In genomic region chr20:58634121-58634817, GRCh38 we compare ENCODE assay signal across 12 cellular contexts. TPM values are rescaled to one million over a fixed set of nuclear protein-coding genes. Genes with fewer than 3 reads are reported as not detected.
DNase-seq lines count a peak whose midpoint lies in the region; ATAC-seq and TF ChIP-seq lines count a peak whose summit lies in the region.
"Had no signal": no experiment of that assay in that cellular context is flagged by ENCODE, and none has a peak within 500 bp of the region (broad histone marks: within the 10 kb centered on the region; RNA-seq: fewer than 3 reads in every experiment).

No MANE protein-coding gene starts in this region.

- DNase-seq in activated CD4-positive, alpha-beta memory T cell treated with anti-CD3 and anti-CD28 coated beads for 36 hours, result peak; percentile 64
- no peak for DNase-seq in activated CD4-positive, alpha-beta memory T cell treated with anti-CD3 and anti-CD28 coated beads, Interleukin-2, amount 10 ng/mL, durations not matched to agents 7 days and 5 days
- peak; percentile 43 to 51 for DNase-seq in activated T-cell treated with anti-CD3 and anti-CD28 coated beads, Interleukin-2, amount 50 U/mL, for 48 hours
- DNase-seq in mesenteric fat pad (ENCODE audit: low spot score), result peak; percentile 65
- no peak for DNase-seq in transverse colon
- no peak for DNase-seq in medulla oblongata (ENCODE audit: extremely low spot score)
- DNase-seq in OCI-M1 (lab: John Stamatoyannopoulos, UW), result no peak
- DNase-seq: NCI-H1417 treated with DMSO at 0.1 percent for 48 hours had no signal

- H3K4me1 ChIP-seq in transverse colon, result peaks cover 5 to 10% (median 7%) of the 10 kb centered on the region in 4 donors
- H3K4me1 ChIP-seq: neural progenitor cell, Peyer's patch had no signal

- WGBS in transverse colon (ENCODE audit: low coverage in 1 of 2), 2 donors, result 20 to 71% methylated on average over 2 to 23 of the region's 23 CpGs

- no peaks in the 10 kb centered on the region for H3K27me3 ChIP-seq in transverse colon
- H3K27me3 ChIP-seq: neural progenitor cell, Peyer's patch had no signal

- CTCF ChIA-PET in activated CD4-positive, alpha-beta memory T cell treated with anti-CD3 and anti-CD28 coated beads for 36 hours (lab: Charles Lee), result interaction anchor here (1.0 kb wide), 1 partner anchor 17 kb away, joined by 4 read pairs; the partner anchor contains the start of gene STX16
- CTCF ChIA-PET in activated CD4-positive, alpha-beta memory T cell treated with anti-CD3 and anti-CD28 coated beads, Interleukin-2, amount 10 ng/mL, durations not matched to agents 7 days and 5 days (lab: Charles Lee), result no interaction called here

- in situ Hi-C loops in transverse colon (cut with MboI; ENCODE audit: low pct_ligation_motif_present in 1 of 4, low pct_unique_long_range_greater_than_20kb in 1 of 4, low sequenced_read_pairs in 3 of 4), result no loop called here

- peak overlapping the region in 3 of 4 donors; percentile 33 to 57 (median 45) for H3K27ac ChIP-seq in transverse colon
- H3K27ac ChIP-seq: neural progenitor cell had no signal

- intact Hi-C loops in activated CD4-positive, alpha-beta memory T cell treated with anti-CD3 and anti-CD28 coated beads for 36 hours (cut with micrococcal nuclease), result loop anchor here (1.0 kb wide), 1 partner anchor 16 kb away; no protein-coding TSS in a partner anchor
- intact Hi-C loops in transverse colon (cut with DNase I; ENCODE audit: low total_unique reads), result no loop called here

- peak overlapping the region; percentile 71 for H3K27ac Mint-ChIP-seq in activated CD4-positive, alpha-beta memory T cell treated with anti-CD3 and anti-CD28 coated beads for 36 hours
- no peak overlapping the region for H3K27ac Mint-ChIP-seq in activated CD4-positive, alpha-beta memory T cell treated with anti-CD3 and anti-CD28 coated beads, Interleukin-2, amount 10 ng/mL, durations not matched to agents 7 days and 5 days
- H3K27ac Mint-ChIP-seq: dendritic cell treated with granulocyte-macrophage colony-stimulating factor and Interleukin-4, amounts not matched to agents 40 ng/mL and 50 ng/mL, for 4 days; neural progenitor cell had no signal

- TF ChIP-seq CTCF in transverse colon (IDR thresholded peaks at IDR 0.05), result no peak

- H3K27me3 Mint-ChIP-seq in activated CD4-positive, alpha-beta memory T cell treated with anti-CD3 and anti-CD28 coated beads for 36 hours, result peaks cover 4% of the 10 kb centered on the region
- H3K27me3 Mint-ChIP-seq in activated CD4-positive, alpha-beta memory T cell treated with anti-CD3 and anti-CD28 coated beads, Interleukin-2, amount 10 ng/mL, durations not matched to agents 7 days and 5 days, result peaks cover 9% of the 10 kb centered on the region

- no peaks in the 10 kb centered on the region for H3K36me3 Mint-ChIP-seq in activated CD4-positive, alpha-beta memory T cell treated with anti-CD3 and anti-CD28 coated beads for 36 hours
- H3K36me3 Mint-ChIP-seq in activated CD4-positive, alpha-beta memory T cell treated with anti-CD3 and anti-CD28 coated beads, Interleukin-2, amount 10 ng/mL, durations not matched to agents 7 days and 5 days (ENCODE audit: low read depth), result no peaks in the 10 kb centered on the region
- H3K36me3 Mint-ChIP-seq: neural progenitor cell had no signal

- POLR2A ChIA-PET in activated CD4-positive, alpha-beta memory T cell treated with anti-CD3 and anti-CD28 coated beads for 36 hours (lab: Charles Lee), result interaction anchor here (0.7 kb wide), 1 partner anchor 16 kb away, joined by 3 read pairs; no protein-coding TSS in a partner anchor
- POLR2A ChIA-PET in activated CD4-positive, alpha-beta memory T cell treated with anti-CD3 and anti-CD28 coated beads, Interleukin-2, amount 10 ng/mL, durations not matched to agents 7 days and 5 days (lab: Charles Lee), result interaction anchor here (0.7 to 0.8 kb wide), 2 partner anchors 11 to 18 kb away, joined by 3 read pairs; no protein-coding TSS in a partner anchor

- TF ChIP-seq EP300 in transverse colon (IDR thresholded peaks at IDR 0.05; ENCODE audit: low read depth), result no peak

- H3K4me3 ChIP-seq in transverse colon, result no peak overlapping the region
- H3K4me3 ChIP-seq: neural progenitor cell had no signal

- H3K36me3 ChIP-seq in transverse colon, result no peaks in the 10 kb centered on the region
- H3K36me3 ChIP-seq: neural progenitor cell, Peyer's patch had no signal

- peak overlapping the region; percentile 23 for H3K4me3 Mint-ChIP-seq in activated CD4-positive, alpha-beta memory T cell treated with anti-CD3 and anti-CD28 coated beads for 36 hours
- no peak overlapping the region for H3K4me3 Mint-ChIP-seq in activated CD4-positive, alpha-beta memory T cell treated with anti-CD3 and anti-CD28 coated beads, Interleukin-2, amount 10 ng/mL, durations not matched to agents 7 days and 5 days
- H3K4me3 Mint-ChIP-seq: dendritic cell treated with granulocyte-macrophage colony-stimulating factor and Interleukin-4, amounts not matched to agents 40 ng/mL and 50 ng/mL, for 4 days; neural progenitor cell had no signal

- no peak for ATAC-seq in GM18909 (IDR thresholded peaks at IDR 0.05; ENCODE audit: poor library complexity, unreplicated experiment)

- H3K4me1 Mint-ChIP-seq in activated CD4-positive, alpha-beta memory T cell treated with anti-CD3 and anti-CD28 coated beads for 36 hours (ENCODE audit: low read depth), result peaks cover 17% of the 10 kb centered on the region
- H3K4me1 Mint-ChIP-seq in activated CD4-positive, alpha-beta memory T cell treated with anti-CD3 and anti-CD28 coated beads, Interleukin-2, amount 10 ng/mL, durations not matched to agents 7 days and 5 days, result peaks cover 12% of the 10 kb centered on the region

- no peaks in the 10 kb centered on the region for H3K9me3 Mint-ChIP-seq in activated CD4-positive, alpha-beta memory T cell treated with anti-CD3 and anti-CD28 coated beads for 36 hours
- H3K9me3 Mint-ChIP-seq in activated CD4-positive, alpha-beta memory T cell treated with anti-CD3 and anti-CD28 coated beads, Interleukin-2, amount 10 ng/mL, durations not matched to agents 7 days and 5 days, result no peaks in the 10 kb centered on the region
- H3K9me3 Mint-ChIP-seq: dendritic cell treated with granulocyte-macrophage colony-stimulating factor and Interleukin-4, amounts not matched to agents 40 ng/mL and 50 ng/mL, for 4 days; neural progenitor cell had no signal

- no peak for TF ChIP-seq POLR2A in transverse colon (IDR thresholded peaks at IDR 0.05)

- H3K9me3 ChIP-seq in transverse colon, result no peaks in the 10 kb centered on the region
- H3K9me3 ChIP-seq: Peyer's patch had no signal

RNA-seq across cellular contexts. Expression of gene STX16, which starts 16.8 kb away (rescaled TPM):
- 100 to 1,000 TPM in 1 of 2 experiments, 10 to 100 TPM in 1; 88.7 to 104 TPM for total RNA-seq in activated CD4-positive, alpha-beta memory T cell treated with anti-CD3 and anti-CD28 coated beads for 36 hours
- 100 to 1,000 TPM; 152 to 153 TPM for total RNA-seq in activated CD4-positive, alpha-beta memory T cell treated with anti-CD3 and anti-CD28 coated beads, Interleukin-2, amount 10 ng/mL, durations not matched to agents 7 days and 5 days
- total RNA-seq in mesenteric fat pad (44.9 TPM), transverse colon (100 to 1,000 TPM in 1 of 4 donors, 10 to 100 TPM in 3; 52.3 to 146 (median 77.0) TPM)

RNA-seq across cellular contexts. Expression of gene NPEPL1, which starts 58.3 kb away (rescaled TPM):
- total RNA-seq in activated CD4-positive, alpha-beta memory T cell treated with anti-CD3 and anti-CD28 coated beads for 36 hours, result 10 to 100 TPM; 17.8 to 18.8 TPM
- total RNA-seq in activated CD4-positive, alpha-beta memory T cell treated with anti-CD3 and anti-CD28 coated beads, Interleukin-2, amount 10 ng/mL, durations not matched to agents 7 days and 5 days, result 10 to 100 TPM; 29.1 to 30.7 TPM
- total RNA-seq in mesenteric fat pad, result 42.3 TPM
- total RNA-seq in transverse colon, result 100 to 1,000 TPM in 1 of 4 donors, 10 to 100 TPM in 3; 33.3 to 109 (median 66.9) TPM

Comparison
In these comparisons a context has a peak if more than half of its experiments do, and no peak if none do; other contexts are left out.
1. DNase-seq: peak in activated CD4-positive, alpha-beta memory T cell treated with anti-CD3 and anti-CD28 coated beads for 36 hours (single experiment), activated T-cell treated with anti-CD3 and anti-CD28 coated beads, Interleukin-2, amount 50 U/mL, for 48 hours (2 of 2) and mesenteric fat pad (single experiment); none in activated CD4-positive, alpha-beta memory T cell treated with anti-CD3 and anti-CD28 coated beads, Interleukin-2, amount 10 ng/mL, durations not matched to agents 7 days and 5 days (single experiment), transverse colon (single experiment), medulla oblongata (single experiment) and OCI-M1 (single experiment).